28 cellular contexts compared by ENCODE assay signal in the genomic region with DNA sequence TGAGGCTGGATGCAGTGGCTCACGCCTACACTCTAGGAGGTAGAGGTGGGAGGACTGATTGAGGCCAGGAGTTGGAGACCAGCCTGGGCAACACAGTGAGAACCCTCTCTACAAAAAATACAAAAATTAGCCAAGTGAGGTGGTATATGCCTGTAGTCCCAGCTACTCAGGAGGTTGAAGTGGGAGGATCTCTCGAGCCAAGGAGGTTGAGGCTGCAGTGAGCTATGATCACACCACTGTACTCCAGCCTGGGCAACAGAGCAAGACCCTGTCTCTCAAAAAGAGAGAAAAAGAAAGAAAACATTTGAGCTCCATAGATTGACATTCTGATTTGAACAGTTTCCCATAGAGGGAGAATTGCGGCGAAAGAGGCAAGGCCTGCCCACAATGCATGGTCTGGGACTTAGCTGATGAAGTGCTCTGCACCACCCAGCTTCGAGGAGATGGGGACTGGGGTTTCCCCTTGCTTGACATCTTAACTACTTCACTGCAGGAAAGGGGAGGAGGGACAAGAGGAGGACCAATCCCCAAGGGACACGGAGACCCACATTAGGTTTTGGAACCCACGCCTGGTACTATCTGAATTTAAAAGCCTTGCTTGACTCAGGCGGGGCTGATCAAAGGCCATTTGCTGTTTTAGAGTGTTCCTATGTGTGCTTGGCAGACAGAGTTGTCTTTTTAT. TPM values are rescaled to one million over a fixed set of nuclear protein-coding genes. Genes with fewer than 3 reads are reported as not detected.
DNase-seq lines count a peak whose midpoint lies in the region; ATAC-seq lines count a peak whose summit lies in the region.
"Had no signal": no experiment of that assay in that cellular context is flagged by ENCODE, and none has a peak within 500 bp of the region (broad histone marks: within the 10 kb centered on the region; RNA-seq: fewer than 3 reads in every experiment).

No MANE protein-coding gene starts in this region.

- CTCF ChIA-PET in activated CD4-positive, alpha-beta T cell treated with anti-CD3 and anti-CD28 coated beads for 36 hours (lab: Charles Lee) = interaction anchor here (3.2 kb wide), 1 partner anchor 35 kb away, joined by 11 read pairs; no protein-coding TSS in a partner anchor
- CTCF ChIA-PET in activated CD8-positive, alpha-beta T cell treated with anti-CD3 and anti-CD28 coated beads, Interleukin-2, amount 10 ng/mL, durations not matched to agents 7 days and 5 days (lab: Charles Lee) = interaction anchor here (1.5 kb wide), 1 partner anchor 34 kb away, joined by 11 read pairs; no protein-coding TSS in a partner anchor

- DNase-seq in activated CD4-positive, alpha-beta T cell treated with anti-CD3 and anti-CD28 coated beads for 36 hours = peak; percentile 56
- no peak for DNase-seq in activated CD4-positive, alpha-beta T cell treated with anti-CD3 and anti-CD28 coated beads, Interleukin-2, amount 50 U/mL, for 4 hours
- peak in 1 of 3 donors; percentile 29 for DNase-seq in CD4-positive, CD25-positive, alpha-beta regulatory T cell
- no peak for DNase-seq in activated CD8-positive, alpha-beta T cell treated with anti-CD3 and anti-CD28 coated beads, Interleukin-2, amount 10 ng/mL, durations not matched to agents 7 days and 5 days
- DNase-seq in left colon = no peak
- no peak for DNase-seq in NCI-H1694 treated with DMSO at 0.1 percent for 48 hours (lab: John Stamatoyannopoulos, UW)
- DNase-seq in GM03348 (ENCODE audit: low spot score) = no peak
- DNase-seq: activated CD4-positive, CD25-positive, alpha-beta regulatory T cell treated with anti-CD3 and anti-CD28 coated beads, Interleukin-2, amount 50 U/mL, for 72 hours; activated effector memory CD4-positive, alpha-beta T cell treated with anti-CD3 and anti-CD28 coated beads, Interleukin-2, amount 50 U/mL, for 16 hours; CD4-positive, alpha-beta memory T cell; cortex of kidney; EL; endodermal cell; foreskin melanocyte; KBM-7; mucosa of descending colon; NCI-H2081; NCI-H226; Peyer's patch; SIG-M5; stimulated activated naive CD4-positive, alpha-beta T cell treated with Interleukin-2 at 50 U/mL for 16 hours; thyroid gland had no signal

- no peaks in the 10 kb centered on the region for H3K9me3 ChIP-seq in CD4-positive, CD25-positive, alpha-beta regulatory T cell (ENCODE audit: control insufficient read depth in 2 of 2, low read length in 2 of 2)
- H3K9me3 ChIP-seq: esophagus muscularis mucosa, mucosa of descending colon, Peyer's patch, thyroid gland, vagina had no signal

- H3K4me3 Mint-ChIP-seq in activated CD4-positive, alpha-beta T cell treated with anti-CD3 and anti-CD28 coated beads for 36 hours = no peak overlapping the region
- H3K4me3 Mint-ChIP-seq in CD4-positive, CD25-positive, alpha-beta regulatory T cell = no peak overlapping the region
- no peak overlapping the region for H3K4me3 Mint-ChIP-seq in activated CD8-positive, alpha-beta T cell treated with anti-CD3 and anti-CD28 coated beads, Interleukin-2, amount 10 ng/mL, durations not matched to agents 7 days and 5 days
- H3K4me3 Mint-ChIP-seq: endodermal cell; natural killer cell treated with Interleukin-12 subunit alpha and Interleukin-12 subunit beta and Interleukin-15 and Interleukin-18, amount 100 ng/mL, for 72 hours had no signal

- peaks cover 28% of the 10 kb centered on the region for H3K36me3 ChIP-seq in CD4-positive, CD25-positive, alpha-beta regulatory T cell (ENCODE audit: control insufficient read depth, insufficient read depth, low read length)
- H3K36me3 ChIP-seq: thyroid gland, vagina had no signal

- no peaks in the 10 kb centered on the region for H3K9me3 Mint-ChIP-seq in activated CD4-positive, alpha-beta T cell treated with anti-CD3 and anti-CD28 coated beads for 36 hours (ENCODE audit: low read depth)
- H3K9me3 Mint-ChIP-seq in CD4-positive, CD25-positive, alpha-beta regulatory T cell = no peaks in the 10 kb centered on the region
- H3K9me3 Mint-ChIP-seq in activated CD8-positive, alpha-beta T cell treated with anti-CD3 and anti-CD28 coated beads, Interleukin-2, amount 10 ng/mL, durations not matched to agents 7 days and 5 days (ENCODE audit: insufficient read depth) = no peaks in the 10 kb centered on the region
- H3K9me3 Mint-ChIP-seq: CD4-positive, alpha-beta memory T cell; endodermal cell; natural killer cell treated with Interleukin-12 subunit alpha and Interleukin-12 subunit beta and Interleukin-15 and Interleukin-18, amount 100 ng/mL, for 72 hours had no signal

- peaks cover 12% of the 10 kb centered on the region for H3K4me1 ChIP-seq in CD4-positive, CD25-positive, alpha-beta regulatory T cell (ENCODE audit: control insufficient read depth, insufficient read depth, low read length, poor library complexity, severe bottlenecking)
- H3K4me1 ChIP-seq: Peyer's patch, thyroid gland, vagina had no signal

- H3K36me3 Mint-ChIP-seq in activated CD4-positive, alpha-beta T cell treated with anti-CD3 and anti-CD28 coated beads for 36 hours (ENCODE audit: low read depth) = peaks cover 42% of the 10 kb centered on the region
- H3K36me3 Mint-ChIP-seq in CD4-positive, CD25-positive, alpha-beta regulatory T cell = peaks cover 58% of the 10 kb centered on the region
- H3K36me3 Mint-ChIP-seq in activated CD8-positive, alpha-beta T cell treated with anti-CD3 and anti-CD28 coated beads, Interleukin-2, amount 10 ng/mL, durations not matched to agents 7 days and 5 days (ENCODE audit: low read depth) = peaks cover 61% of the 10 kb centered on the region

- intact Hi-C loops in activated CD4-positive, alpha-beta T cell treated with anti-CD3 and anti-CD28 coated beads for 36 hours (cut with DNase I, micrococcal nuclease) = no loop called here
- intact Hi-C loops in left colon (cut with DNase I, micrococcal nuclease) = no loop called here

- H3K27ac Mint-ChIP-seq in activated CD4-positive, alpha-beta T cell treated with anti-CD3 and anti-CD28 coated beads for 36 hours = no peak overlapping the region
- H3K27ac Mint-ChIP-seq in CD4-positive, CD25-positive, alpha-beta regulatory T cell = peak overlapping the region; percentile 69 to 84 (median 71)
- peak overlapping the region; percentile 63 for H3K27ac Mint-ChIP-seq in activated CD8-positive, alpha-beta T cell treated with anti-CD3 and anti-CD28 coated beads, Interleukin-2, amount 10 ng/mL, durations not matched to agents 7 days and 5 days
- H3K27ac Mint-ChIP-seq: endodermal cell; natural killer cell treated with Interleukin-12 subunit alpha and Interleukin-12 subunit beta and Interleukin-15 and Interleukin-18, amount 100 ng/mL, for 72 hours had no signal

- no peak overlapping the region for H3K4me3 ChIP-seq in CD4-positive, CD25-positive, alpha-beta regulatory T cell (ENCODE audit: low read depth, low read length)
- H3K4me3 ChIP-seq: esophagus muscularis mucosa, lung, mucosa of descending colon, Peyer's patch, smooth muscle cell, thyroid gland, vagina had no signal

- peaks cover 65% of the 10 kb centered on the region for H3K4me1 Mint-ChIP-seq in activated CD4-positive, alpha-beta T cell treated with anti-CD3 and anti-CD28 coated beads for 36 hours
- H3K4me1 Mint-ChIP-seq in CD4-positive, CD25-positive, alpha-beta regulatory T cell = peaks cover 14 to 85% (median 57%) of the 10 kb centered on the region in 4 donors
- peaks cover 74% of the 10 kb centered on the region for H3K4me1 Mint-ChIP-seq in activated CD8-positive, alpha-beta T cell treated with anti-CD3 and anti-CD28 coated beads, Interleukin-2, amount 10 ng/mL, durations not matched to agents 7 days and 5 days (ENCODE audit: low read depth)

- no peaks in the 10 kb centered on the region for H3K27me3 Mint-ChIP-seq in activated CD4-positive, alpha-beta T cell treated with anti-CD3 and anti-CD28 coated beads for 36 hours
- H3K27me3 Mint-ChIP-seq in CD4-positive, CD25-positive, alpha-beta regulatory T cell = no peaks in the 10 kb centered on the region
- H3K27me3 Mint-ChIP-seq in activated CD8-positive, alpha-beta T cell treated with anti-CD3 and anti-CD28 coated beads, Interleukin-2, amount 10 ng/mL, durations not matched to agents 7 days and 5 days (ENCODE audit: low read depth) = no peaks in the 10 kb centered on the region
- H3K27me3 Mint-ChIP-seq: CD4-positive, alpha-beta memory T cell; natural killer cell treated with Interleukin-12 subunit alpha and Interleukin-12 subunit beta and Interleukin-15 and Interleukin-18, amount 100 ng/mL, for 72 hours had no signal

- no peak overlapping the region for H3K27ac ChIP-seq in CD4-positive, CD25-positive, alpha-beta regulatory T cell (ENCODE audit: insufficient read depth, low read length, poor library complexity, severe bottlenecking)
- H3K27ac ChIP-seq: esophagus muscularis mucosa, Peyer's patch, thyroid gland, vagina had no signal

- POLR2A ChIA-PET in activated CD4-positive, alpha-beta T cell treated with anti-CD3 and anti-CD28 coated beads for 36 hours (lab: Charles Lee) = no interaction called here
- POLR2A ChIA-PET in activated CD8-positive, alpha-beta T cell treated with anti-CD3 and anti-CD28 coated beads, Interleukin-2, amount 10 ng/mL, durations not matched to agents 7 days and 5 days (lab: Charles Lee) = interaction anchor here (0.8 to 1.6 kb wide), 3 partner anchors 11 to 21 kb away, joined by 3 to 4 read pairs (median 4); no protein-coding TSS in a partner anchor

- peak; percentile 86 for ATAC-seq in activated CD4-positive, alpha-beta T cell treated with anti-CD3 and anti-CD28 coated beads for 36 hours
- peak in 1 of 2 donors; percentile 19 for ATAC-seq in CD4-positive, CD25-positive, alpha-beta regulatory T cell (ENCODE audit: low read depth in 2 of 2)
- no peak for ATAC-seq in activated CD8-positive, alpha-beta T cell treated with anti-CD3 and anti-CD28 coated beads, Interleukin-2, amount 10 ng/mL, durations not matched to agents 7 days and 5 days
- ATAC-seq in left colon = peak; percentile 33
- ATAC-seq in HG03520 (IDR thresholded peaks at IDR 0.05; ENCODE audit: unreplicated experiment) = no peak
- ATAC-seq: mucosa of descending colon; natural killer cell treated with Interleukin-12 subunit alpha and Interleukin-12 subunit beta and Interleukin-15 and Interleukin-18, amount 100 ng/mL, for 72 hours had no signal

- no peaks in the 10 kb centered on the region for H3K27me3 ChIP-seq in CD4-positive, CD25-positive, alpha-beta regulatory T cell (ENCODE audit: control insufficient read depth, insufficient read depth, low read length)
- H3K27me3 ChIP-seq: esophagus muscularis mucosa, Peyer's patch, thyroid gland, vagina had no signal

RNA-seq across cellular contexts. Expression of a gene that starts 21.7 kb away (rescaled TPM):
- 10 to 100 TPM; 55.3 to 57.2 TPM for total RNA-seq in activated CD4-positive, alpha-beta T cell treated with anti-CD3 and anti-CD28 coated beads for 36 hours
- 177 TPM for total RNA-seq in CD4-positive, CD25-positive, alpha-beta regulatory T cell
- polyA plus RNA-seq in CD4-positive, CD25-positive, alpha-beta regulatory T cell = 1 to 10 TPM; 3.2 to 6.5 (median 3.3) TPM
- total RNA-seq in activated CD8-positive, alpha-beta T cell treated with anti-CD3 and anti-CD28 coated beads, Interleukin-2, amount 10 ng/mL, durations not matched to agents 7 days and 5 days = 100 to 1,000 TPM; 123 to 125 TPM
- total RNA-seq in left colon = 10 to 100 TPM; 65.5 to 81.0 TPM

Comparison
In these comparisons a context has a peak if more than half of its experiments do, and no peak if none do; other contexts are left out.
1. ATAC-seq: peak in activated CD4-positive, alpha-beta T cell treated with anti-CD3 and anti-CD28 coated beads for 36 hours (single experiment) and left colon (single experiment); none in activated CD8-positive, alpha-beta T cell treated with anti-CD3 and anti-CD28 coated beads, Interleukin-2, amount 10 ng/mL, durations not matched to agents 7 days and 5 days (single experiment) and HG03520 (single experiment).